Comparison of ENCODE assay signal across 8 cellular contexts in genomic region chr16:86554599-86554916, GRCh38. TPM values are rescaled to one million over a fixed set of nuclear protein-coding genes. Genes with fewer than 3 reads are reported as not detected.
A peak's percentile ranks its signal among the peaks of the same experiment; 100 is the strongest.
DNase-seq lines count a peak whose midpoint lies in the region; ATAC-seq and TF ChIP-seq lines count a peak whose summit lies in the region.

No MANE protein-coding gene starts in this region.

- H3K4me2 ChIP-seq in DOHH2 (ENCODE audit: low read length) (peak overlapping the region; percentile 87), OCI-LY3 (ENCODE audit: low read length) (peak overlapping the region; percentile 95), osteoblast (ENCODE audit: insufficient read depth, low read length) (peak overlapping the region; percentile 97)

- H3F3A ChIP-seq in DOHH2 (ENCODE audit: control insufficient read depth, insufficient read depth), result peaks cover 5% of the 10 kb centered on the region; the same call in 1 of the 2 replicates

- H3K9me2 ChIP-seq in DOHH2 (replicated peaks; ENCODE audit: control insufficient read depth, low read length), result no peaks in the 10 kb centered on the region

- H3K27ac ChIP-seq in DOHH2 (ENCODE audit: low read depth, low read length), result peak overlapping the region; percentile 29
- H3K27ac ChIP-seq in OCI-LY3 (ENCODE audit: low read length), result 0 out of 2 replicates have a peak overlapping the region, but pooled peaks have one; percentile 20
- peak overlapping the region; percentile 96 for H3K27ac ChIP-seq in osteoblast (ENCODE audit: low read depth, low read length)

- no peak for ATAC-seq in GM21367 (IDR thresholded peaks at IDR 0.05; ENCODE audit: unreplicated experiment)
- no peak for ATAC-seq in HG03045 (IDR thresholded peaks at IDR 0.05; ENCODE audit: unreplicated experiment)

- H3K4me3 ChIP-seq in DOHH2 (ENCODE audit: low read length) (peak overlapping the region; percentile 92), OCI-LY3 (ENCODE audit: low read length) (peak overlapping the region; percentile 97), epithelial cell of proximal tubule (ENCODE audit: low read depth, low read length) (peak overlapping the region; percentile 98), osteoblast (ENCODE audit: insufficient read depth, low read length) (peak overlapping the region; percentile 97)

- TF ChIP-seq CTCF in DOHH2 (IDR thresholded peaks at IDR 0.05; ENCODE audit: low read depth, low read length, poor library complexity, severe bottlenecking), result peak; percentile 6
- no peak for TF ChIP-seq CTCF in OCI-LY3 (IDR thresholded peaks at IDR 0.05; ENCODE audit: low read depth, low read length)
- no peak for TF ChIP-seq CTCF in epithelial cell of proximal tubule (conservative IDR thresholded peaks at IDR 0.05; ENCODE audit: low read depth, low read length)
- TF ChIP-seq CTCF in osteoblast (IDR thresholded peaks at IDR 0.05; ENCODE audit: extremely low read depth, low read depth, low read length), result no peak
- no peak for TF ChIP-seq CTCF in GM20000 (IDR thresholded peaks at IDR 0.05; ENCODE audit: extremely low read depth, missing control alignments)

- H3K27me3 ChIP-seq in DOHH2 (ENCODE audit: control insufficient read depth, low read length) (no peaks in the 10 kb centered on the region), OCI-LY3 (ENCODE audit: low read depth, low read length) (no peaks in the 10 kb centered on the region), osteoblast (ENCODE audit: insufficient read depth, low read length) (no peaks in the 10 kb centered on the region)

- H3K79me2 ChIP-seq in DOHH2 (ENCODE audit: control insufficient read depth, low read length) (peaks cover 25% of the 10 kb centered on the region), OCI-LY3 (ENCODE audit: low read length) (peaks cover 12% of the 10 kb centered on the region), osteoblast (ENCODE audit: insufficient read depth, low read length) (peaks cover 27% of the 10 kb centered on the region)

- H3K9me3 ChIP-seq in DOHH2 (ENCODE audit: control insufficient read depth, insufficient read depth, low read length) (0 out of 2 replicates have a peak, but pooled peaks cover 3% of the 10 kb centered on the region), OCI-LY3 (ENCODE audit: insufficient read depth, low read length) (no peaks in the 10 kb centered on the region), osteoblast (ENCODE audit: low read depth, low read length) (no peaks in the 10 kb centered on the region)

- peak overlapping the region; percentile 95 for H3K9ac ChIP-seq in OCI-LY3 (ENCODE audit: low read length)

- H3K4me1 ChIP-seq in DOHH2 (ENCODE audit: control insufficient read depth, low read length), result peaks cover 12% of the 10 kb centered on the region
- H3K4me1 ChIP-seq in OCI-LY3 (ENCODE audit: low read length), result peaks cover 10% of the 10 kb centered on the region
- peaks cover 17% of the 10 kb centered on the region for H3K4me1 ChIP-seq in osteoblast (ENCODE audit: insufficient read depth, low read length)

- no peak for DNase-seq in epithelial cell of proximal tubule (ENCODE audit: low read depth)
- DNase-seq in osteoblast (ENCODE audit: insufficient read length, low spot score, missing footprints), result no peak
- no peak for DNase-seq in GM20000 (ENCODE audit: low spot score)
- no peak for DNase-seq in SHP77 treated with DMSO at 0.1 percent for 48 hours (lab: John Stamatoyannopoulos, UW)

- peak overlapping the region; percentile 90 for H2AFZ ChIP-seq in OCI-LY3 (ENCODE audit: low read depth, low read length)
- peak overlapping the region; percentile 97 for H2AFZ ChIP-seq in osteoblast (ENCODE audit: low read length)

- H4K20me1 ChIP-seq in DOHH2 (ENCODE audit: control insufficient read depth, insufficient read depth, low read depth, low read length), result no peaks in the 10 kb centered on the region
- H4K20me1 ChIP-seq in OCI-LY3 (ENCODE audit: insufficient read depth, low read length), result no peaks in the 10 kb centered on the region
- H4K20me1 ChIP-seq in osteoblast (ENCODE audit: insufficient read depth, low read length), result no peaks in the 10 kb centered on the region

- H3K36me3 ChIP-seq in DOHH2 (ENCODE audit: control insufficient read depth, low read length) (peaks cover 40% of the 10 kb centered on the region), OCI-LY3 (replicated peaks; ENCODE audit: low read depth, low read length) (peaks cover 7% of the 10 kb centered on the region), osteoblast (ENCODE audit: insufficient read depth, low read length) (peaks cover 20% of the 10 kb centered on the region)

RNA-seq across cellular contexts. Expression of gene MTHFSD, which starts 0.5 kb away (rescaled TPM):
- total RNA-seq in epithelial cell of proximal tubule (7.1 and 13.2 TPM in 2 replicates), osteoblast (18.5 and 20.3 TPM in 2 replicates)

RNA-seq across cellular contexts. Expression of gene FOXC2, which starts 12.1 kb away (rescaled TPM):
- 26.5 and 30.1 TPM in 2 replicates for total RNA-seq in epithelial cell of proximal tubule
- 2.2 and 2.4 TPM in 2 replicates for total RNA-seq in osteoblast

RNA-seq across cellular contexts. Expression of gene FOXL1, which starts 23.8 kb away (rescaled TPM):
- total RNA-seq in epithelial cell of proximal tubule (11.6 and 14.6 TPM in 2 replicates), osteoblast (2.5 and 3.2 TPM in 2 replicates)

RNA-seq across cellular contexts. Expression of gene FOXF1, which starts 44.2 kb away (rescaled TPM):
- total RNA-seq in epithelial cell of proximal tubule, result 0.12 TPM in 1 of 2 replicates, not detected in the other
- not detected in 2 replicates for total RNA-seq in osteoblast

Comparison
In these comparisons a context has a peak if more than half of its experiments do, and no peak if none do; other contexts are left out.
1. H3K27ac ChIP-seq: peak in every context shown above with its lines; median percentile 96 in osteoblast; 29 in DOHH2; 20 in OCI-LY3.